15 cellular contexts compared by ENCODE assay signal in genomic region chrX:39431893-39432292, GRCh38.
DNase-seq lines count a peak whose midpoint lies in the region; ATAC-seq and TF ChIP-seq lines count a peak whose summit lies in the region.
"Had no signal": no experiment of that assay in that cellular context is flagged by ENCODE, and none has a peak within 500 bp of the region (broad histone marks: within the 10 kb centered on the region; RNA-seq: fewer than 3 reads in every experiment).

No MANE protein-coding gene starts in this region.

- H3K4me1 ChIP-seq in right lobe of liver (peaks cover 0 to 6% (median 2%) of the 10 kb centered on the region in 4 donors), PC-3 (ENCODE audit: insufficient read depth, low read length) (no peaks in the 10 kb centered on the region)

- H3K79me2 ChIP-seq in PC-3 (ENCODE audit: low read length), result no peaks in the 10 kb centered on the region

- no peaks in the 10 kb centered on the region for H4K20me1 ChIP-seq in PC-3 (ENCODE audit: low read length)
- H4K20me1 ChIP-seq: BLaER1 had no signal

- POLR2A ChIA-PET in activated CD4-positive, alpha-beta T cell treated with anti-CD3 and anti-CD28 coated beads for 36 hours (lab: Charles Lee), result no interaction called here
- POLR2A ChIA-PET in CD4-positive, alpha-beta T cell (lab: Charles Lee), result no interaction called here
- POLR2A ChIA-PET in PC-3 (lab: Charles Lee; ENCODE audit: unreplicated experiment), result no interaction called here

- no peak for TF ChIP-seq POLR2A in right lobe of liver (IDR thresholded peaks at IDR 0.05)

- no peak overlapping the region for H3K27ac ChIP-seq in CD4-positive, alpha-beta T cell (ENCODE audit: low read depth, low read length)
- H3K27ac ChIP-seq in right lobe of liver, result no peak overlapping the region
- H3K27ac ChIP-seq in PC-3 (ENCODE audit: low read length), result no peak overlapping the region
- H3K27ac ChIP-seq: BLaER1 had no signal

- no peak overlapping the region for H3K4me3 ChIP-seq in right lobe of liver
- no peak overlapping the region for H3K4me3 ChIP-seq in PC-3 (ENCODE audit: low read length)
- H3K4me3 ChIP-seq: BLaER1 had no signal

- intact Hi-C loops in activated CD4-positive, alpha-beta T cell treated with anti-CD3 and anti-CD28 coated beads for 36 hours (cut with DNase I, micrococcal nuclease), result no loop called here
- intact Hi-C loops in CD4-positive, alpha-beta T cell (cut with DNase I, micrococcal nuclease), result loop anchor here in 1 of 2 experiments (5.0 kb wide), 1 partner anchor 165 kb away; no protein-coding TSS in a partner anchor
- intact Hi-C loops in right lobe of liver (cut with DNase I), result no loop called here
- intact Hi-C loops in PC-3 (cut with micrococcal nuclease), result no loop called here

- no TSS peak for BruUV-seq in PC-3 (replicated peaks; lab: Mats Ljungman, UMichigan)

- no peak overlapping the region for H3K4me3 Mint-ChIP-seq in activated CD4-positive, alpha-beta T cell treated with anti-CD3 and anti-CD28 coated beads for 36 hours
- no peak overlapping the region for H3K4me3 Mint-ChIP-seq in CD4-positive, alpha-beta T cell
- H3K4me3 Mint-ChIP-seq in activated T-helper 17 cell treated with anti-CD3 and anti-CD28 coated beads, Interleukin-2, amount 50 U/mL, for 72 hours, result peak overlapping the region; percentile 28
- H3K4me3 Mint-ChIP-seq: H9 had no signal

- no peak overlapping the region for H3K9ac ChIP-seq in PC-3 (ENCODE audit: low read length)
- H3K9ac ChIP-seq: BLaER1 had no signal

- TF ChIP-seq CTCF in CD4-positive, alpha-beta T cell (IDR thresholded peaks at IDR 0.05), result no peak
- TF ChIP-seq CTCF in right lobe of liver (IDR thresholded peaks at IDR 0.05), result no peak
- no peak for TF ChIP-seq CTCF in PC-3 (conservative IDR thresholded peaks at IDR 0.05; ENCODE audit: low read depth, low read length)

- H3K4me2 ChIP-seq in PC-3 (ENCODE audit: low read length), result no peak overlapping the region
- H3K4me2 ChIP-seq: BLaER1 had no signal

- H2AFZ ChIP-seq in PC-3 (ENCODE audit: low read length), result no peak overlapping the region

- H3K27me3 ChIP-seq in CD4-positive, alpha-beta T cell (ENCODE audit: control insufficient read depth, insufficient read depth, low read length), result no peaks in the 10 kb centered on the region
- no peaks in the 10 kb centered on the region for H3K27me3 ChIP-seq in right lobe of liver
- no peaks in the 10 kb centered on the region for H3K27me3 ChIP-seq in PC-3 (ENCODE audit: low read length)
- H3K27me3 ChIP-seq: BLaER1 had no signal

- H3K36me3 ChIP-seq in right lobe of liver (no peaks in the 10 kb centered on the region), PC-3 (ENCODE audit: low read depth, low read length) (no peaks in the 10 kb centered on the region)
- H3K36me3 ChIP-seq: BLaER1 had no signal

- no peak for ATAC-seq in activated CD4-positive, alpha-beta T cell treated with anti-CD3 and anti-CD28 coated beads for 36 hours
- no peak for ATAC-seq in CD4-positive, alpha-beta T cell (ENCODE audit: poor library complexity)
- no peak for ATAC-seq in activated T-helper 17 cell treated with anti-CD3 and anti-CD28 coated beads, Interleukin-2, amount 50 U/mL, for 72 hours (replicated peaks)
- ATAC-seq in right lobe of liver (peak; percentile 80 to 87 (median 84)), PC-3 (no peak)

- H3K4me1 Mint-ChIP-seq in activated CD4-positive, alpha-beta T cell treated with anti-CD3 and anti-CD28 coated beads for 36 hours, result peaks cover 50% of the 10 kb centered on the region
- H3K4me1 Mint-ChIP-seq in CD4-positive, alpha-beta T cell (ENCODE audit: low read depth), result peaks cover 26% of the 10 kb centered on the region
- peaks cover 18% of the 10 kb centered on the region for H3K4me1 Mint-ChIP-seq in activated T-helper 17 cell treated with anti-CD3 and anti-CD28 coated beads, Interleukin-2, amount 50 U/mL, for 72 hours

- H3K36me3 Mint-ChIP-seq in activated CD4-positive, alpha-beta T cell treated with anti-CD3 and anti-CD28 coated beads for 36 hours (ENCODE audit: low read depth), result peaks cover 6% of the 10 kb centered on the region
- no peaks in the 10 kb centered on the region for H3K36me3 Mint-ChIP-seq in CD4-positive, alpha-beta T cell (ENCODE audit: low read depth)
- no peaks in the 10 kb centered on the region for H3K36me3 Mint-ChIP-seq in activated T-helper 17 cell treated with anti-CD3 and anti-CD28 coated beads, Interleukin-2, amount 50 U/mL, for 72 hours (ENCODE audit: low read depth)

- no peaks in the 10 kb centered on the region for H3F3A ChIP-seq in PC-3 (ENCODE audit: low read length, unreplicated experiment)

- H3K9me3 ChIP-seq in CD4-positive, alpha-beta T cell (ENCODE audit: control insufficient read depth, low read length), result no peaks in the 10 kb centered on the region
- no peaks in the 10 kb centered on the region for H3K9me3 ChIP-seq in right lobe of liver
- H3K9me3 ChIP-seq in PC-3 (ENCODE audit: low read length), result no peaks in the 10 kb centered on the region

- H3K27me3 Mint-ChIP-seq in activated CD4-positive, alpha-beta T cell treated with anti-CD3 and anti-CD28 coated beads for 36 hours, result no peaks in the 10 kb centered on the region
- H3K27me3 Mint-ChIP-seq in CD4-positive, alpha-beta T cell, result no peaks in the 10 kb centered on the region
- no peaks in the 10 kb centered on the region for H3K27me3 Mint-ChIP-seq in activated T-helper 17 cell treated with anti-CD3 and anti-CD28 coated beads, Interleukin-2, amount 50 U/mL, for 72 hours

- H3K9me2 ChIP-seq in PC-3 (replicated peaks; ENCODE audit: low read length), result no peaks in the 10 kb centered on the region

- CTCF ChIA-PET in activated CD4-positive, alpha-beta T cell treated with anti-CD3 and anti-CD28 coated beads for 36 hours (lab: Charles Lee), result no interaction called here
- CTCF ChIA-PET in CD4-positive, alpha-beta T cell (lab: Charles Lee), result interaction anchor here (1.2 kb wide), 1 partner anchor 15 kb away, joined by 3 read pairs; no protein-coding TSS in a partner anchor
- CTCF ChIA-PET in PC-3 (lab: Charles Lee), result no interaction called here

- no peak for DNase-seq in activated CD4-positive, alpha-beta T cell treated with anti-CD3 and anti-CD28 coated beads for 36 hours
- no peak for DNase-seq in activated CD4-positive, alpha-beta T cell treated with anti-CD3 and anti-CD28 coated beads, Interleukin-2, amount 50 U/mL, for 4 hours
- no peak for DNase-seq in CD4-positive, alpha-beta T cell
- DNase-seq in right lobe of liver, result no peak
- no peak for DNase-seq in HK-2 (ENCODE audit: unreplicated experiment)
- DNase-seq in NCI-H2107 (lab: John Stamatoyannopoulos, UW), result no peak
- DNase-seq in PC-3, result no peak
- DNase-seq: 8988T, AML-193, DMS53, GF-D8, GOT3, H9 had no signal

- H3K27ac Mint-ChIP-seq in activated CD4-positive, alpha-beta T cell treated with anti-CD3 and anti-CD28 coated beads for 36 hours, result peak overlapping the region; percentile 13
- peak overlapping the region; percentile 66 for H3K27ac Mint-ChIP-seq in CD4-positive, alpha-beta T cell
- H3K27ac Mint-ChIP-seq in activated T-helper 17 cell treated with anti-CD3 and anti-CD28 coated beads, Interleukin-2, amount 50 U/mL, for 72 hours, result peak overlapping the region; percentile 46
- H3K27ac Mint-ChIP-seq: H9 had no signal

- peaks cover 9% of the 10 kb centered on the region for H3K9me3 Mint-ChIP-seq in activated CD4-positive, alpha-beta T cell treated with anti-CD3 and anti-CD28 coated beads for 36 hours (ENCODE audit: low read depth)
- no peaks in the 10 kb centered on the region for H3K9me3 Mint-ChIP-seq in CD4-positive, alpha-beta T cell
- peaks cover 4% of the 10 kb centered on the region for H3K9me3 Mint-ChIP-seq in activated T-helper 17 cell treated with anti-CD3 and anti-CD28 coated beads, Interleukin-2, amount 50 U/mL, for 72 hours

- 4% methylated on average over 2 of the region's 2 CpGs for WGBS in right lobe of liver (ENCODE audit: insufficient coverage, low coverage, low lambda C conversion rate, missing lambda C conversion rate)

Comparison
In these comparisons a context has a peak if more than half of its experiments do, and no peak if none do; other contexts are left out.
1. ATAC-seq: peak in right lobe of liver (4 of 4); none in activated CD4-positive, alpha-beta T cell treated with anti-CD3 and anti-CD28 coated beads for 36 hours (single experiment), CD4-positive, alpha-beta T cell (single experiment), activated T-helper 17 cell treated with anti-CD3 and anti-CD28 coated beads, Interleukin-2, amount 50 U/mL, for 72 hours (single experiment) and PC-3 (single experiment).
2. H3K27ac Mint-ChIP-seq: peak in every context shown above with its lines; median percentile 66 in CD4-positive, alpha-beta T cell; 46 in activated T-helper 17 cell treated with anti-CD3 and anti-CD28 coated beads, Interleukin-2, amount 50 U/mL, for 72 hours; 13 in activated CD4-positive, alpha-beta T cell treated with anti-CD3 and anti-CD28 coated beads for 36 hours.